7 cellular contexts compared by ENCODE assay signal in the genomic region with DNA sequence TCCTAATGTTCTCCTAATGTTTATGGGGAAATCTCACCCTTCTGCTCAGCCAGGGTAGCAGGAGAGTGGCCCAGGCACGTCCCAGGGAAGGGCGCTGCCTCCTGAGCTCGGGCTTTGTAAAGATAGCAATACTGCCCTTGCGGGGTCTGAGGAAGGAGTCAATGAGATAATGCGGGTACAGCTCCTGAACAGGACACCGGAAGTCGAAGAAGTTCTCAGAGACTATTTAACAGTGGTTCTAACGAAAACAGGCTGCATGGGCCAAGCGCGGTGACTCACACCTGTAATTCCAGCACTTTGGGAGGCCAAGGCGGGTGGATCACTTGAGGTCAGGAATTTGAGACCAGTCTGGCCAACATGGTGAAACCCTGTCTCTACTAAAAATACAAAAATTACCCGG. TPM values are rescaled to one million over a fixed set of nuclear protein-coding genes. Genes with fewer than 3 reads are reported as not detected.
"Had no signal": no experiment of that assay in that cellular context is flagged by ENCODE, and none has a peak within 500 bp of the region (broad histone marks: within the 10 kb centered on the region; RNA-seq: fewer than 3 reads in every experiment).

No MANE protein-coding gene starts in this region.

RNA-seq across cellular contexts. Expression of a gene that starts 17.6 kb away (rescaled TPM):
- total RNA-seq: LHCN-M2, Right ventricle myocardium superior, RPMI7951, SJSA1 had no signal
- polyA plus RNA-seq: SK-N-SH had no signal

RNA-seq across cellular contexts. Expression of a gene that starts 22.3 kb away (rescaled TPM):
- total RNA-seq: LHCN-M2, Right ventricle myocardium superior, RPMI7951, SJSA1 had no signal
- polyA plus RNA-seq: SK-N-SH had no signal

RNA-seq across cellular contexts. Expression of a gene that starts 43.8 kb away (rescaled TPM):
- total RNA-seq: LHCN-M2, Right ventricle myocardium superior, RPMI7951, SJSA1 had no signal
- polyA plus RNA-seq: SK-N-SH had no signal

RNA-seq across cellular contexts. Expression of a gene that starts 55.6 kb away (rescaled TPM):
- total RNA-seq: LHCN-M2, MCF 10A, PC-9, RPMI7951, SJSA1 had no signal
- polyA plus RNA-seq: SK-N-SH had no signal
